In genomic region chr3:157136647-157137387, GRCh38 we compare ENCODE assay signal across 8 cellular contexts. TPM values are rescaled to one million over a fixed set of nuclear protein-coding genes. Genes with fewer than 3 reads are reported as not detected.
DNase-seq lines count a peak whose midpoint lies in the region; ATAC-seq and TF ChIP-seq lines count a peak whose summit lies in the region.

No MANE protein-coding gene starts in this region.

- H3K36me3 ChIP-seq in BE2C, result no peaks in the 10 kb centered on the region

- DNase-seq in AG10803 (ENCODE audit: low read depth) (peak; percentile 38), amniotic epithelial cell (ENCODE audit: low read depth) (peak; percentile 90), medulla oblongata (ENCODE audit: extremely low spot score) (peak; percentile 55), ACHN (no peak), BE2C (no peak), ecto neural progenitor cell (ENCODE audit: low spot score) (no peak)
- no peak for DNase-seq in activated CD8-positive, alpha-beta memory T cell treated with anti-CD3 and anti-CD28 coated beads for 24 hours

- in situ Hi-C loops in ACHN (cut with HindIII; ENCODE audit: low pct_ligation_motif_present, low pct_unique_long_range_greater_than_20kb, low sequenced_read_pairs), result no loop called here

- no peaks in the 10 kb centered on the region for H3K9me3 ChIP-seq in BE2C

- no peaks in the 10 kb centered on the region for H3K4me1 ChIP-seq in BE2C

- no peaks in the 10 kb centered on the region for H3K27me3 ChIP-seq in BE2C

- H3K4me3 ChIP-seq in AG10803 (ENCODE audit: low read length) (no peak overlapping the region), BE2C (ENCODE audit: low read depth, low read length) (no peak overlapping the region)

- no peak for TF ChIP-seq CTCF in AG10803 (conservative IDR thresholded peaks at IDR 0.05; ENCODE audit: low read length)
- TF ChIP-seq CTCF in BE2C (IDR thresholded peaks at IDR 0.05; ENCODE audit: low read depth, low read length), result no peak

- peak; percentile 6 for ATAC-seq in HG02763 (IDR thresholded peaks at IDR 0.05; ENCODE audit: unreplicated experiment)

RNA-seq across cellular contexts. Expression of gene CCNL1, which starts 23.1 kb away (rescaled TPM):
- 76.2 TPM for polyA plus RNA-seq in BE2C (2012; ENCODE audit: insufficient read depth, insufficient read length, low read depth)

Comparison
In these comparisons a context has a peak if more than half of its experiments do, and no peak if none do; other contexts are left out.
1. DNase-seq: peak in AG10803 (single experiment), amniotic epithelial cell (single experiment) and medulla oblongata (single experiment); none in ACHN (single experiment), BE2C (single experiment), ecto neural progenitor cell (single experiment) and activated CD8-positive, alpha-beta memory T cell treated with anti-CD3 and anti-CD28 coated beads for 24 hours (single experiment).